28 cellular contexts compared by ENCODE assay signal in genomic region chr18:3107740-3108151, GRCh38.
DNase-seq lines count a peak whose midpoint lies in the region; ATAC-seq and TF ChIP-seq lines count a peak whose summit lies in the region.
"Had no signal": no experiment of that assay in that cellular context is flagged by ENCODE, and none has a peak within 500 bp of the region (broad histone marks: within the 10 kb centered on the region; RNA-seq: fewer than 3 reads in every experiment).

No MANE protein-coding gene starts in this region.

- TF ChIP-seq CTCF in left ventricle myocardium inferior (IDR thresholded peaks at IDR 0.05; ENCODE audit: borderline replicate concordance) (no peak), HEK293 (tag by site-specific recombination; IDR thresholded peaks at IDR 0.05) (no peak)

- CTCF ChIA-PET in HEK293 (lab: Yijun Ruan, JAX) = interaction anchor here (0.8 to 2.0 kb wide), 4 partner anchors 21 to 239 kb away, joined by 3 to 9 read pairs (median 4); no protein-coding TSS in a partner anchor

- H3K9me3 ChIP-seq in left ventricle myocardium inferior (replicated peaks) (no peaks in the 10 kb centered on the region), HEK293 (ENCODE audit: control insufficient read depth, insufficient read depth, low read depth, low read length) (no peaks in the 10 kb centered on the region)
- H3K9me3 ChIP-seq: BLaER1, MG63 had no signal

- POLR2A ChIA-PET in HEK293 (lab: Yijun Ruan, JAX) = no interaction called here
- POLR2A ChIA-PET in naive thymus-derived CD8-positive, alpha-beta T cell (lab: Charles Lee) = no interaction called here

- H3K4me3 ChIP-seq in left ventricle myocardium inferior (no peak overlapping the region), HEK293 (ENCODE audit: low read depth, low read length) (no peak overlapping the region)
- H3K4me3 ChIP-seq: BLaER1, MG63, SK-N-MC had no signal

- H3K27ac Mint-ChIP-seq in naive thymus-derived CD8-positive, alpha-beta T cell = no peak overlapping the region
- H3K27ac Mint-ChIP-seq: CD4-positive, alpha-beta T cell had no signal

- H3K36me3 ChIP-seq in left ventricle myocardium inferior = peaks cover 63% of the 10 kb centered on the region
- H3K36me3 ChIP-seq in HEK293 (ENCODE audit: control insufficient read depth in 2 of 2, insufficient read depth in 1 of 2, low read length in 2 of 2) = no peaks in the 10 kb centered on the region
- H3K36me3 ChIP-seq: BLaER1, MG63 had no signal

- no peaks in the 10 kb centered on the region for H3K27me3 ChIP-seq in left ventricle myocardium inferior (ENCODE audit: low read depth)
- H3K27me3 ChIP-seq: BLaER1, MG63 had no signal

- peaks cover 0 to 5% (median 4%) of the 10 kb centered on the region in 3 donors for H3K36me3 Mint-ChIP-seq in naive thymus-derived CD8-positive, alpha-beta T cell

- peaks cover 18% of the 10 kb centered on the region for H3K4me1 ChIP-seq in left ventricle myocardium inferior
- peaks cover 15% of the 10 kb centered on the region; the same call in 1 of the 2 replicates for H3K4me1 ChIP-seq in HEK293 (ENCODE audit: control insufficient read depth, insufficient read depth, low read length)

- H3K27ac ChIP-seq in left ventricle myocardium inferior (replicated peaks) (peak overlapping the region; percentile 19), HEK293 (ENCODE audit: extremely low read depth, low read depth, low read length) (no peak overlapping the region)
- H3K27ac ChIP-seq: 22Rv1, BLaER1, SK-N-MC had no signal

- no peaks in the 10 kb centered on the region for H3K9me3 Mint-ChIP-seq in naive thymus-derived CD8-positive, alpha-beta T cell
- H3K9me3 Mint-ChIP-seq: CD4-positive, alpha-beta T cell had no signal

- DNase-seq in left ventricle myocardium inferior (no peak), cardiac septum (ENCODE audit: low spot score) (no peak), SW480 (ENCODE audit: low spot score) (peak; percentile 87)
- DNase-seq in naive thymus-derived CD8-positive, alpha-beta T cell = no peak
- no peak for DNase-seq in activated CD4-positive, CD25-positive, alpha-beta regulatory T cell (lab: John Stamatoyannopoulos, UW)
- DNase-seq: ACHN; CD4-positive, alpha-beta T cell; COR-L47; DND-41; GOT3; HCEC 1CT; Kasumi-1; MG63; NCI-H1048; NCI-H1417 treated with DMSO at 0.1 percent for 48 hours; NCI-H187; NCI-H446; NCI-H526 treated with DMSO at 0.1 percent for 48 hours; PC-3; RPMI8226; SHP77; SW 1271 had no signal

- H3K27me3 Mint-ChIP-seq in naive thymus-derived CD8-positive, alpha-beta T cell = no peaks in the 10 kb centered on the region
- H3K27me3 Mint-ChIP-seq: CD4-positive, alpha-beta T cell had no signal

- intact Hi-C loops in left ventricle myocardium inferior (cut with micrococcal nuclease) (no loop called here), cardiac septum (cut with DNase I) (no loop called here)

- no peak for ATAC-seq in naive thymus-derived CD8-positive, alpha-beta T cell
- ATAC-seq in GM21526 (IDR thresholded peaks at IDR 0.05; ENCODE audit: low FRiP score, unreplicated experiment) (no peak), GM18861 (IDR thresholded peaks at IDR 0.05; ENCODE audit: unreplicated experiment) (no peak)
- ATAC-seq: PC-3 had no signal

- H3K4me3 Mint-ChIP-seq in naive thymus-derived CD8-positive, alpha-beta T cell = no peak overlapping the region
- H3K4me3 Mint-ChIP-seq: CD4-positive, alpha-beta T cell had no signal

- H3K4me1 Mint-ChIP-seq in naive thymus-derived CD8-positive, alpha-beta T cell = peaks cover 0 to 2% (median 0%) of the 10 kb centered on the region in 4 donors

TF ChIP-seq in HEK293, 187 proteins besides CTCF, POLR2A, EP300 and RAD21:
- no peak for TF ChIP-seq ZNF341 (tag by site-specific recombination; IDR thresholded peaks at IDR 0.05; ENCODE audit: low read depth)
- TF ChIP-seq, protein P1, sequence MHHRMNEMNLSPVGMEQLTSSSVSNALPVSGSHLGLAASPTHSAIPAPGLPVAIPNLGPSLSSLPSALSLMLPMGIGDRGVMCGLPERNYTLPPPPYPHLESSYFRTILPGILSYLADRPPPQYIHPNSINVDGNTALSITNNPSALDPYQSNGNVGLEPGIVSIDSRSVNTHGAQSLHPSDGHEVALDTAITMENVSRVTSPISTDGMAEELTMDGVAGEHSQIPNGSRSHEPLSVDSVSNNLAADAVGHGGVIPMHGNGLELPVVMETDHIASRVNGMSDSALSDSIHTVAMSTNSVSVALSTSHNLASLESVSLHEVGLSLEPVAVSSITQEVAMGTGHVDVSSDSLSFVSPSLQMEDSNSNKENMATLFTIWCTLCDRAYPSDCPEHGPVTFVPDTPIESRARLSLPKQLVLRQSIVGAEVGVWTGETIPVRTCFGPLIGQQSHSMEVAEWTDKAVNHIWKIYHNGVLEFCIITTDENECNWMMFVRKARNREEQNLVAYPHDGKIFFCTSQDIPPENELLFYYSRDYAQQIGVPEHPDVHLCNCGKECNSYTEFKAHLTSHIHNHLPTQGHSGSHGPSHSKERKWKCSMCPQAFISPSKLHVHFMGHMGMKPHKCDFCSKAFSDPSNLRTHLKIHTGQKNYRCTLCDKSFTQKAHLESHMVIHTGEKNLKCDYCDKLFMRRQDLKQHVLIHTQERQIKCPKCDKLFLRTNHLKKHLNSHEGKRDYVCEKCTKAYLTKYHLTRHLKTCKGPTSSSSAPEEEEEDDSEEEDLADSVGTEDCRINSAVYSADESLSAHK (tag by site-specific recombination; IDR thresholded peaks at IDR 0.05) = peak; percentile 88
